Comparison of ENCODE assay signal across 18 cellular contexts in the genomic region with DNA sequence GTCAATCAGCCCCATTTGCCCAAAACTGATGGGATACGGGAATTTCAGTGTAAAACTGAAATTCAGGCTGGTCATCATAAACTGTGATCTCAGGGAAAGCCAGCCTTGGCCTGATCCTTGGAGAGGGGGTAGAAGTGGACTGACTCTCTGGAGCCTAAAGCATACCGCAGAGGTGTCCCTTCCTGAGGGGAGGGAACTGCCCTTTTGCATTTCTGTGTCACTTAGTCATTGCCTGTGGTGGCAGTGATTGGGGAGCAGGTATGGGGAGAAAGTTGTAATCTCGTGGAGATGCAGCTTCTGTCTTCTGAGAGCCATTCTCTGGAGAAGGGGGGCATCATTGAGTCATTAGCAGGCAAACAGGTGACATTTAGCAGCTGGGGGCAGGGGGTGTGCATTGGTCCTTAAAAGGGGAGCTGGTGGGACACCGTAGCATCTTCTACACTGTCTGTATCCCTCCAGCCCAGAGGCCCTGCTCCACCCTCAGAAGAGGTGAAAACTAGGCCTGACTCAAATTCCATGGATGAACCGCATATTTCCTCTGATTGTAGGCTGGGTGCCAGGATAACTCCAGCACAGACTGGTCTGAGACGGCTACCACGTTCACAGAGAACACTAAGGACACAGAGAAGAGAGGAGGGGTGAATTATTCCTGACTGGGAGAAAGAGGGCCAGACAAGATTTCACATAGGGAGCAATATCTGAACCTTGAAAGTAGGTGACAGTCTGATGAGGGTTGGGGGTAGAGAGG.
DNase-seq lines count a peak whose midpoint lies in the region; ATAC-seq and TF ChIP-seq lines count a peak whose summit lies in the region.
"Had no signal": no experiment of that assay in that cellular context is flagged by ENCODE, and none has a peak within 500 bp of the region (broad histone marks: within the 10 kb centered on the region; RNA-seq: fewer than 3 reads in every experiment).

No MANE protein-coding gene starts in this region.

- H3K4me1 ChIP-seq in HCT116 (ENCODE audit: control insufficient read depth in 1 of 2, insufficient read depth in 2 of 2, low read length in 2 of 2) (peaks cover 5 to 12% of the 10 kb centered on the region in 2 experiments; a peak in 1 of 4 replicates), testis (peaks cover 12% of the 10 kb centered on the region)
- H3K4me1 ChIP-seq: adrenal gland had no signal

- H3K27ac ChIP-seq in HCT116 (ENCODE audit: low read depth, low read length) (no peak overlapping the region), testis (no peak overlapping the region)
- H3K27ac ChIP-seq: adrenal gland, C4-2B, dorsolateral prefrontal cortex had no signal

- no peak for TF ChIP-seq CTCF in HCT116 (IDR thresholded peaks at IDR 0.05 in 2 of 3, conservative IDR thresholded peaks at IDR 0.05 in 1 of 3; ENCODE audit: borderline replicate concordance in 1 of 3, insufficient read depth in 1 of 3, low read depth in 2 of 3, low read length in 2 of 3)
- no peak for TF ChIP-seq CTCF in testis (IDR thresholded peaks at IDR 0.05)

- RAD21 ChIA-PET in HCT116 (lab: Charles Lee; ENCODE audit: low non-redundant PET in 1 of 2, low total read pairs in 2 of 2, uncharacterized antibody in 2 of 2, unreplicated experiment in 2 of 2) = no interaction called here

- BruUV-seq in HCT116 (replicated peaks; lab: Mats Ljungman, UMichigan) = no TSS peak

- CTCF ChIA-PET in HCT116 (lab: Charles Lee) = no interaction called here

- H3K4me2 ChIP-seq in HCT116 (ENCODE audit: low read length) = peak overlapping the region; percentile 32

- TF ChIP-seq POLR2A in HCT116 (IDR thresholded peaks at IDR 0.05; ENCODE audit: borderline replicate concordance, extremely low read depth, insufficient read depth, insufficient read length) (no peak), testis (IDR thresholded peaks at IDR 0.05) (no peak)

- H3K9ac ChIP-seq in HCT116 (ENCODE audit: low read length) = no peak overlapping the region

- peak; percentile 67; the same call in 1 of the 2 replicates for ATAC-seq in HCT116
- ATAC-seq in left lobe of liver = no peak
- ATAC-seq: activated T-cell treated with anti-CD3 and anti-CD28 coated beads, Interleukin-2, amount 50 U/mL, for 4 hours; naive thymus-derived CD8-positive, alpha-beta T cell; PC-3 had no signal

- no peak overlapping the region for H2AFZ ChIP-seq in HCT116 (ENCODE audit: low read depth, low read length, poor library complexity, severe bottlenecking)

- H3K36me3 ChIP-seq in HCT116 (ENCODE audit: control insufficient read depth in 1 of 2, insufficient read depth in 2 of 2, low read length in 2 of 2) = no peaks in the 10 kb centered on the region
- no peaks in the 10 kb centered on the region for H3K36me3 ChIP-seq in testis (ENCODE audit: low read depth, missing control alignments)
- H3K36me3 ChIP-seq: adrenal gland had no signal

- no peaks in the 10 kb centered on the region for H3K9me3 ChIP-seq in HCT116 (ENCODE audit: control insufficient read depth in 1 of 2, insufficient read depth in 1 of 2, low read depth in 1 of 2, low read length in 2 of 2)
- no peaks in the 10 kb centered on the region for H3K9me3 ChIP-seq in testis
- H3K9me3 ChIP-seq: adrenal gland had no signal

- POLR2A ChIA-PET in HCT116 (lab: Charles Lee) = no interaction called here

- TF ChIP-seq RAD21 in HCT116 (IDR thresholded peaks at IDR 0.05; ENCODE audit: low read depth) = no peak

- peaks cover 19% of the 10 kb centered on the region for H3K27me3 ChIP-seq in HCT116 (ENCODE audit: insufficient read depth, low read length)
- H3K27me3 ChIP-seq in testis = no peaks in the 10 kb centered on the region
- H3K27me3 ChIP-seq: adrenal gland had no signal

- 39 to 50% methylated on average over 6 to 7 of the region's 7 CpGs for WGBS in testis, 2 donors

- H3K79me2 ChIP-seq in HCT116 (ENCODE audit: insufficient read depth, low read length) = no peaks in the 10 kb centered on the region

- H3K4me3 ChIP-seq in HCT116 (replicated peaks in 1 of 2; ENCODE audit: low read depth in 1 of 2, low read length in 2 of 2) (no peak overlapping the region), testis (no peak overlapping the region)
- H3K4me3 ChIP-seq: adrenal gland, dorsolateral prefrontal cortex had no signal

- intact Hi-C loops in HCT116 (cut with micrococcal nuclease) = no loop called here
- intact Hi-C loops in testis (cut with DNase I; ENCODE audit: low total_unique reads) = no loop called here

- H4K20me1 ChIP-seq in HCT116 (ENCODE audit: insufficient read depth) = no peaks in the 10 kb centered on the region

- no peak for DNase-seq in HCT116 (ENCODE audit: low read depth, low spot score)
- peak; percentile 24 for DNase-seq in amniotic epithelial cell (ENCODE audit: low read depth)
- DNase-seq in foreskin melanocyte = peak; percentile 53
- peak; percentile 26 for DNase-seq in testis
- no peak for DNase-seq in left lobe of liver (ENCODE audit: low spot score)
- no peak for DNase-seq in kidney glomerular epithelial cell (lab: John Stamatoyannopoulos, UW)
- no peak for DNase-seq in NCI-H446 (lab: John Stamatoyannopoulos, UW)
- DNase-seq: activated CD4-positive, alpha-beta T cell treated with anti-CD3 and anti-CD28 coated beads, Interleukin-2, amount 50 U/mL, for 1 hour; activated T-cell treated with anti-CD3 and anti-CD28 coated beads, Interleukin-2, amount 50 U/mL, for 4 hours; adrenal gland; DMS153; dorsolateral prefrontal cortex; MM.1S; naive thymus-derived CD8-positive, alpha-beta T cell; NCI-H1930; retina had no signal

- H3K9me2 ChIP-seq in HCT116 (ENCODE audit: insufficient read depth) = no peaks in the 10 kb centered on the region

TF ChIP-seq in HCT116, 20 proteins besides CTCF, POLR2A, EP300 and RAD21:
- TF ChIP-seq SP1 (IDR thresholded peaks at IDR 0.05; ENCODE audit: low read depth) (no peak), CBX3 (IDR thresholded peaks at IDR 0.05; ENCODE audit: low read depth) (no peak), JUND (IDR thresholded peaks at IDR 0.05) (no peak), ATF3 (IDR thresholded peaks at IDR 0.05) (no peak), ELF1 (IDR thresholded peaks at IDR 0.05; ENCODE audit: borderline replicate concordance, low read depth) (no peak), EZH2 (IDR thresholded peaks at IDR 0.05) (no peak), ZFX (IDR thresholded peaks at IDR 0.05) (no peak), REST (IDR thresholded peaks at IDR 0.05; ENCODE audit: low read depth) (no peak), FOSL1 (IDR thresholded peaks at IDR 0.05; ENCODE audit: low read depth) (no peak), YY1 (IDR thresholded peaks at IDR 0.05; ENCODE audit: extremely low read depth, insufficient replicate concordance, low read depth, low read length) (no peak), ZNF274 (IDR thresholded peaks at IDR 0.05; ENCODE audit: low read depth, low read length) (no peak), SIN3A (IDR thresholded peaks at IDR 0.05; ENCODE audit: low read depth) (no peak), CEBPB (IDR thresholded peaks at IDR 0.05; ENCODE audit: low read depth) (no peak), EGR1 (IDR thresholded peaks at IDR 0.05; ENCODE audit: low read depth) (no peak), POLR2AphosphoS5 (IDR thresholded peaks at IDR 0.05; ENCODE audit: low read depth, low read length) (no peak)
- TF ChIP-seq, protein P1, sequence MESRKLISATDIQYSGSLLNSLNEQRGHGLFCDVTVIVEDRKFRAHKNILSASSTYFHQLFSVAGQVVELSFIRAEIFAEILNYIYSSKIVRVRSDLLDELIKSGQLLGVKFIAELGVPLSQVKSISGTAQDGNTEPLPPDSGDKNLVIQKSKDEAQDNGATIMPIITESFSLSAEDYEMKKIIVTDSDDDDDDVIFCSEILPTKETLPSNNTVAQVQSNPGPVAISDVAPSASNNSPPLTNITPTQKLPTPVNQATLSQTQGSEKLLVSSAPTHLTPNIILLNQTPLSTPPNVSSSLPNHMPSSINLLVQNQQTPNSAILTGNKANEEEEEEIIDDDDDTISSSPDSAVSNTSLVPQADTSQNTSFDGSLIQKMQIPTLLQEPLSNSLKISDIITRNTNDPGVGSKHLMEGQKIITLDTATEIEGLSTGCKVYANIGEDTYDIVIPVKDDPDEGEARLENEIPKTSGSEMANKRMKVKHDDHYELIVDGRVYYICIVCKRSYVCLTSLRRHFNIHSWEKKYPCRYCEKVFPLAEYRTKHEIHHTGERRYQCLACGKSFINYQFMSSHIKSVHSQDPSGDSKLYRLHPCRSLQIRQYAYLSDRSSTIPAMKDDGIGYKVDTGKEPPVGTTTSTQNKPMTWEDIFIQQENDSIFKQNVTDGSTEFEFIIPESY (IDR thresholded peaks at IDR 0.05; ENCODE audit: extremely low read depth, insufficient replicate concordance, low read length) = no peak
TF ChIP-seq in HCT116: peak in this region for 0.

Comparison
In these comparisons a context has a peak if more than half of its experiments do, and no peak if none do; other contexts are left out.
1. DNase-seq: peak in amniotic epithelial cell (single experiment), foreskin melanocyte (single experiment) and testis (single experiment); none in HCT116 (single experiment), left lobe of liver (single experiment), kidney glomerular epithelial cell (single experiment) and NCI-H446 (0 of 2).